7 cellular contexts compared by ENCODE assay signal in genomic region chr1:120113134-120113533, GRCh38. TPM values are rescaled to one million over a fixed set of nuclear protein-coding genes. Genes with fewer than 3 reads are reported as not detected.
DNase-seq lines count a peak whose midpoint lies in the region; ATAC-seq, FAIRE-seq and TF ChIP-seq lines count a peak whose summit lies in the region.
"Not testable (repeated sequence)": the region's sequence is repeated elsewhere in the genome, so short reads cannot be mapped to it uniquely, and the experiment has no call there.

No MANE protein-coding gene starts in this region.

- POLR2A ChIA-PET in OCI-LY7 (lab: Charles Lee) = not testable (repeated sequence)

- intact Hi-C loops in OCI-LY7 (cut with micrococcal nuclease; ENCODE audit: unreplicated experiment); left lung (cut with DNase I): not testable (repeated sequence)

- not testable (repeated sequence) for H3K27me3 ChIP-seq in BLaER1, left lung

- CTCF ChIA-PET in OCI-LY7 (lab: Charles Lee; ENCODE audit: unreplicated experiment) = not testable (repeated sequence)

- H2AFZ ChIP-seq in OCI-LY7 (ENCODE audit: low read length) = not testable (repeated sequence)

- H3K4me3 Mint-ChIP-seq in naive B cell = peak overlapping the region in 5 of 8 donors; percentile 11 to 76 (median 24)

- not testable (repeated sequence) for H3K79me2 ChIP-seq in OCI-LY7 (ENCODE audit: insufficient read depth, low read depth, low read length)

- peaks cover 12 to 42% (median 21%) of the 10 kb centered on the region in 3 donors for H3K4me1 Mint-ChIP-seq in naive B cell

- H3K9me3 ChIP-seq in BLaER1; OCI-LY7 (ENCODE audit: low read length); left lung: not testable (repeated sequence)

- H3K36me3 ChIP-seq in BLaER1; OCI-LY7 (ENCODE audit: insufficient read depth, low read length); left lung: not testable (repeated sequence)

- H4K20me1 ChIP-seq in BLaER1; OCI-LY7 (ENCODE audit: insufficient read depth, low read length): not testable (repeated sequence)

- not testable (repeated sequence) for H3K9me3 Mint-ChIP-seq in naive B cell

- not testable (repeated sequence) for BruUV-seq in OCI-LY7 (replicated peaks; lab: Mats Ljungman, UMichigan)

- ATAC-seq in esophagus mucosa (peak; percentile 81), left lung (peak; percentile 32)
- ATAC-seq in naive B cell (ENCODE audit: low read depth in 2 of 2) = not testable (repeated sequence)

- H3K9ac ChIP-seq in BLaER1 = not testable (repeated sequence)

- not testable (repeated sequence) for H3K27me3 Mint-ChIP-seq in naive B cell

- H3K4me1 ChIP-seq in BLaER1 (peaks cover 51% of the 10 kb centered on the region), OCI-LY7 (ENCODE audit: insufficient read depth, low read length, poor library complexity, severe bottlenecking) (peaks cover 46% of the 10 kb centered on the region)
- not testable (repeated sequence) for H3K4me1 ChIP-seq in left lung

- not testable (repeated sequence) for H3K36me3 Mint-ChIP-seq in naive B cell

- not testable (repeated sequence) for H3K4me3 ChIP-seq in BLaER1; OCI-LY7 (ENCODE audit: low read depth, low read length, poor library complexity, severe bottlenecking); left lung

- not testable (repeated sequence) for H3K9me2 ChIP-seq in OCI-LY7 (ENCODE audit: insufficient read depth, low read length)

- DNase-seq in GM18507 (ENCODE audit: extremely low spot score, insufficient read length, low read depth); OCI-LY7 (ENCODE audit: low spot score); RCC 7860 (ENCODE audit: low spot score); left lung; naive B cell: not testable (repeated sequence)

- not testable (repeated sequence) for H3K27ac ChIP-seq in BLaER1; OCI-LY7 (ENCODE audit: low read depth, low read length, poor library complexity, severe bottlenecking); left lung

- TF ChIP-seq CTCF in OCI-LY7 (conservative IDR thresholded peaks at IDR 0.05; ENCODE audit: low read length); left lung (IDR thresholded peaks at IDR 0.05): not testable (repeated sequence)

- H3K4me2 ChIP-seq in BLaER1 (peak overlapping the region; percentile 65), OCI-LY7 (ENCODE audit: low read length) (peak overlapping the region; percentile 23; the same call in 1 of the 2 replicates)

- not testable (repeated sequence) for H3K27ac Mint-ChIP-seq in naive B cell

- FAIRE-seq in GM18507 (lab: Jason Lieb, UNC) (peak; percentile 81), RCC 7860 (lab: Jason Lieb, UNC) (peak; percentile 91)

RNA-seq across cellular contexts. Expression of gene NOTCH2, which starts 43.7 kb away (rescaled TPM):
- total RNA-seq in OCI-LY7 (2014; rRNA removed; shearing (Covaris generic)) = 31.0 and 36.1 TPM in 2 replicates
- 42.0 and 50.6 TPM in 2 replicates for total RNA-seq in OCI-LY7 (2022)
- 92.0 TPM for total RNA-seq in esophagus mucosa
- 100 to 1,000 TPM in 1 of 2 donors, 10 to 100 TPM in 1; 93.5 to 129 TPM for total RNA-seq in left lung
- polyA plus RNA-seq in naive B cell (ENCODE audit: low read depth in 6 of 6) = 10 to 100 TPM; 45.8 to 70.9 (median 64.7) TPM
